In genomic region chr1:6423321-6423999, GRCh38 we compare ENCODE assay signal across 1 cellular context.
TF ChIP-seq lines count a peak whose summit lies in the region.

No MANE protein-coding gene starts in this region.

TF ChIP-seq in A549, 52 proteins besides CTCF, POLR2A, EP300 and RAD21 (continued from another document):
- TF ChIP-seq, protein P1, sequence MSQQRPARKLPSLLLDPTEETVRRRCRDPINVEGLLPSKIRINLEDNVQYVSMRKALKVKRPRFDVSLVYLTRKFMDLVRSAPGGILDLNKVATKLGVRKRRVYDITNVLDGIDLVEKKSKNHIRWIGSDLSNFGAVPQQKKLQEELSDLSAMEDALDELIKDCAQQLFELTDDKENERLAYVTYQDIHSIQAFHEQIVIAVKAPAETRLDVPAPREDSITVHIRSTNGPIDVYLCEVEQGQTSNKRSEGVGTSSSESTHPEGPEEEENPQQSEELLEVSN (IDR thresholded peaks at IDR 0.05; ENCODE audit: borderline replicate concordance, low read depth) = no peak
- TF ChIP-seq USF2 (IDR thresholded peaks at IDR 0.05) (no peak), MYC (IDR thresholded peaks at IDR 0.05; ENCODE audit: borderline replicate concordance, low read length) (no peak), PBX3 (IDR thresholded peaks at IDR 0.05) (no peak), RARB (CRISPR knock-in tag; IDR thresholded peaks at IDR 0.05) (no peak)
TF ChIP-seq in A549: peak in this region for 0.
